Comparison of ENCODE assay signal across 11 cellular contexts in genomic region chr1:68322837-68323687, GRCh38.
DNase-seq lines count a peak whose midpoint lies in the region; ATAC-seq, FAIRE-seq and TF ChIP-seq lines count a peak whose summit lies in the region.
"Had no signal": no experiment of that assay in that cellular context is flagged by ENCODE, and none has a peak within 500 bp of the region (broad histone marks: within the 10 kb centered on the region; RNA-seq: fewer than 3 reads in every experiment).

No MANE protein-coding gene starts in this region.

- ATAC-seq in thoracic aorta (ENCODE audit: insufficient number of reproducible peaks, low FRiP score, low read depth) (peak; percentile 33), GM19463 (IDR thresholded peaks at IDR 0.05; ENCODE audit: unreplicated experiment) (no peak), HG03442 (IDR thresholded peaks at IDR 0.05; ENCODE audit: unreplicated experiment) (no peak)

- TF ChIP-seq CTCF in ascending aorta (IDR thresholded peaks at IDR 0.05) (no peak), thoracic aorta (IDR thresholded peaks at IDR 0.05) (no peak), GM13977 (IDR thresholded peaks at IDR 0.05; ENCODE audit: extremely low read depth, insufficient read depth, missing control alignments) (no peak)

- DNase-seq in H54 (ENCODE audit: insufficient read length, low spot score) = peak; percentile 21
- DNase-seq in ascending aorta (ENCODE audit: low spot score in 2 of 2) = peak in 1 of 2 donors; percentile 77
- peak; percentile 64 for DNase-seq in left kidney (ENCODE audit: low read depth, low spot score)
- peak; percentile 21 for DNase-seq in thoracic aorta (ENCODE audit: low spot score)
- DNase-seq in NAMALWA (ENCODE audit: low spot score) = no peak
- no peak for DNase-seq in GM13977 (ENCODE audit: low spot score)
- DNase-seq: H7; stimulated activated CD4-positive, alpha-beta T cell treated with anti-CD3 and anti-CD28 coated beads, Interleukin-15, amount 100 ng/mL, for 24 hours had no signal

- H3K27me3 ChIP-seq in ascending aorta (no peaks in the 10 kb centered on the region), thoracic aorta (replicated peaks; ENCODE audit: insufficient read depth) (no peaks in the 10 kb centered on the region)

- TF ChIP-seq POLR2A in H54 (IDR thresholded peaks at IDR 0.05; ENCODE audit: low read depth, low read length) = no peak

- H3K4me1 ChIP-seq in ascending aorta (peaks cover 0 to 2% of the 10 kb centered on the region in 2 donors), thoracic aorta (ENCODE audit: control insufficient read depth in 1 of 2, low read depth in 2 of 2) (peaks cover 6 to 34% of the 10 kb centered on the region in 2 donors)

- no peaks in the 10 kb centered on the region for H3K9me3 ChIP-seq in ascending aorta
- H3K9me3 ChIP-seq in thoracic aorta = no peaks in the 10 kb centered on the region

- H3K4me3 ChIP-seq in ascending aorta = no peak overlapping the region
- peak overlapping the region; percentile 23 for H3K4me3 ChIP-seq in thoracic aorta

- intact Hi-C loops in ascending aorta (cut with DNase I) = loop anchor here (2.0 to 10.0 kb wide), 4 partner anchors 206 to 788 kb away; no protein-coding TSS in a partner anchor

- FAIRE-seq in H54 (lab: Jason Lieb, UNC) = peak; percentile 50
- FAIRE-seq: D721Med had no signal

- in situ Hi-C loops in GM13977 (cut with MboI; ENCODE audit: low pct_unique_long_range_greater_than_20kb, low sequenced_read_pairs, unreplicated experiment) = no loop called here

- H3K36me3 ChIP-seq in ascending aorta = no peaks in the 10 kb centered on the region
- no peaks in the 10 kb centered on the region for H3K36me3 ChIP-seq in thoracic aorta

- H3K27ac ChIP-seq in ascending aorta (peak overlapping the region; percentile 45 to 66), thoracic aorta (peak overlapping the region; percentile 50 to 64)

Comparison
In these comparisons a context has a peak if more than half of its experiments do, and no peak if none do; other contexts are left out.
1. DNase-seq: peak in H54 (single experiment), left kidney (single experiment) and thoracic aorta (single experiment); none in NAMALWA (single experiment) and GM13977 (single experiment).